Comparison of ENCODE assay signal across 12 cellular contexts in the genomic region with DNA sequence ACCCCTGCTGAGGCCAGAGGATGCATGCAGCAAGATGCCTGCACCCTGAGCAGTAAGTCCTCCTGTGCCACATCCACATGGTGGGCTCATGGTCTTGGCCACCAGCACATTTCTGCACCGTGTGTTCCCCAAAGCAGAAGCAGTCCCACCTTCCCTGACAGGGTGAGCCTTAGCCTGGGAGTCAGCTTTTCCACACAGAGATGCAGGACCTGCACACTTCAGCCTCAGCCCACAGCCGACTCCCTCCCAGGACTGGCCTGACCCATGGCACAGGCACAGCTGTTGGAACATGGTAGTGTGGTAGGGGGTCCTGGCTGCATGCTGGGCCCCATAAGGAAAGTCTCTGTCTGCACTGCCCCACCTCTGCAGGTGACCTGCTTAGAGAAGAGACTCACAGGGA.
"Had no signal": no experiment of that assay in that cellular context is flagged by ENCODE, and none has a peak within 500 bp of the region (broad histone marks: within the 10 kb centered on the region; RNA-seq: fewer than 3 reads in every experiment).

No MANE protein-coding gene starts in this region.

- H3K4me1 Mint-ChIP-seq: stimulated activated effector memory CD8-positive, alpha-beta T cell treated with anti-CD3 and anti-CD28 coated beads, Interleukin-12 subunit alpha, Interleukin-12 subunit beta, amount 100 ng/mL, for 72 hours; WTC11 had no signal

- H3K4me3 Mint-ChIP-seq: stimulated activated effector memory CD8-positive, alpha-beta T cell treated with anti-CD3 and anti-CD28 coated beads, Interleukin-12 subunit alpha, Interleukin-12 subunit beta, amount 100 ng/mL, for 72 hours; WTC11 had no signal

- DNase-seq: dermis blood vessel endothelial cell; left cardiac atrium; stimulated activated CD4-positive, alpha-beta T cell treated with anti-CD3 and anti-CD28 coated beads, Interleukin-12 subunit alpha, Interleukin-12 subunit beta, amount 100 ng/mL, for 4 hours had no signal

- H3K27ac Mint-ChIP-seq: stimulated activated effector memory CD8-positive, alpha-beta T cell treated with anti-CD3 and anti-CD28 coated beads, Interleukin-12 subunit alpha, Interleukin-12 subunit beta, amount 100 ng/mL, for 72 hours; WTC11 had no signal

- H3K4me3 ChIP-seq: ascending aorta, breast epithelium, heart left ventricle, psoas muscle, SJSA1 had no signal

- H3K27me3 ChIP-seq: ascending aorta, breast epithelium, SJSA1 had no signal

- H3K27ac ChIP-seq: ascending aorta, breast epithelium, epithelial cell of prostate, heart left ventricle, neutrophil, psoas muscle, SJSA1 had no signal

- H3K36me3 ChIP-seq: breast epithelium, neutrophil had no signal

- H3K36me3 Mint-ChIP-seq: stimulated activated effector memory CD8-positive, alpha-beta T cell treated with anti-CD3 and anti-CD28 coated beads, Interleukin-12 subunit alpha, Interleukin-12 subunit beta, amount 100 ng/mL, for 72 hours had no signal

- ATAC-seq: heart left ventricle; left cardiac atrium; psoas muscle; stimulated activated effector memory CD8-positive, alpha-beta T cell treated with anti-CD3 and anti-CD28 coated beads, Interleukin-12 subunit alpha, Interleukin-12 subunit beta, amount 100 ng/mL, for 72 hours; WTC11 had no signal
